ENCODE assay signal across 8 cellular contexts in genomic region chr17:36544049-36544319, GRCh38. TPM values are rescaled to one million over a fixed set of nuclear protein-coding genes. Genes with fewer than 3 reads are reported as not detected.
DNase-seq lines count a peak whose midpoint lies in the region; ATAC-seq, FAIRE-seq and TF ChIP-seq lines count a peak whose summit lies in the region.

No MANE protein-coding gene starts in this region.

- TF ChIP-seq POLR2A in A549 (IDR thresholded peaks at IDR 0.05; ENCODE audit: low read length) = no peak
- no peak for TF ChIP-seq POLR2A in endothelial cell of umbilical vein (IDR thresholded peaks at IDR 0.05; ENCODE audit: low read depth, low read length)

- no peak for TF ChIP-seq RAD21 in A549 (conservative IDR thresholded peaks at IDR 0.05 in 1 of 2, IDR thresholded peaks at IDR 0.05 in 1 of 2)

- peak overlapping the region; percentile 96 to 97 for H3K27ac ChIP-seq in A549
- peak overlapping the region; percentile 86 for H3K27ac ChIP-seq in endothelial cell of umbilical vein (ENCODE audit: insufficient read depth, low read depth, low read length)
- H3K27ac ChIP-seq in mucosa of rectum (ENCODE audit: low read depth in 2 of 2, low read length in 2 of 2) = peak overlapping the region; percentile 100

- ATAC-seq in A549 = peak; percentile 32 to 40
- ATAC-seq in HG02840 (IDR thresholded peaks at IDR 0.05; ENCODE audit: low FRiP score, unreplicated experiment) = no peak

- H3K4me3 ChIP-seq in A549 = peak overlapping the region; percentile 81
- peak overlapping the region; percentile 17 to 99 (median 71) for H3K4me3 ChIP-seq in endothelial cell of umbilical vein (replicated peaks in 1 of 3; ENCODE audit: insufficient read depth in 1 of 3, low read depth in 1 of 3, low read length in 3 of 3)
- H3K4me3 ChIP-seq in mucosa of rectum (ENCODE audit: low read length in 2 of 2) = peak overlapping the region; percentile 90 to 94

- H3K27me3 ChIP-seq in endothelial cell of umbilical vein (ENCODE audit: control insufficient read depth in 2 of 2, insufficient read depth in 2 of 2, low read length in 2 of 2) = no peaks in the 10 kb centered on the region
- H3K27me3 ChIP-seq in mucosa of rectum (ENCODE audit: control insufficient read depth in 2 of 2, insufficient read depth in 2 of 2, low read length in 2 of 2) = no peaks in the 10 kb centered on the region

- H4K20me1 ChIP-seq in endothelial cell of umbilical vein (replicated peaks; ENCODE audit: control insufficient read depth, extremely low read depth, insufficient read depth, low read length) = peaks cover 4% of the 10 kb centered on the region

- dilution Hi-C loops in endothelial cell of umbilical vein (cut with MboI; ENCODE audit: extremely low pct_ligation_motif_present, low sequenced_read_pairs) = no loop called here

- intact Hi-C loops in endothelial cell of umbilical vein (cut with micrococcal nuclease) = loop anchor here (1.0 kb wide), 1 partner anchor 9 kb away; no protein-coding TSS in a partner anchor

- H3K9me3 ChIP-seq in A549 (no peaks in the 10 kb centered on the region), endothelial cell of umbilical vein (replicated peaks; ENCODE audit: control insufficient read depth, insufficient read depth, low read length) (no peaks in the 10 kb centered on the region), mucosa of rectum (ENCODE audit: control insufficient read depth in 2 of 2, low read length in 2 of 2) (no peaks in the 10 kb centered on the region)

- 6% methylated on average over 10 of the region's 11 CpGs for WGBS in A549 (ENCODE audit: missing lambda C conversion rate)

- peak; percentile 46 to 72 for DNase-seq in A549 (ENCODE audit: low read depth in 1 of 2, low spot score in 1 of 2)
- peak; percentile 42 for DNase-seq in GM10248 (ENCODE audit: extremely low spot score)
- peak; percentile 19 for DNase-seq in HPDE6-E6E7 (ENCODE audit: extremely low spot score)
- peak; percentile 3 for DNase-seq in T follicular helper cell (ENCODE audit: low read depth)
- peak; percentile 67 for DNase-seq in endothelial cell of umbilical vein (ENCODE audit: low read depth, low spot score)
- peak; percentile 52 for DNase-seq in urothelium cell line (ENCODE audit: low spot score)

- no peaks in the 10 kb centered on the region for H3K9me1 ChIP-seq in endothelial cell of umbilical vein (replicated peaks; ENCODE audit: control insufficient read depth, extremely low read depth, insufficient read depth, low read length)

- peaks cover 39% of the 10 kb centered on the region for H3K79me2 ChIP-seq in endothelial cell of umbilical vein (ENCODE audit: control insufficient read depth, insufficient read depth, low read length)

- no TSS peak for BruUV-seq in endothelial cell of umbilical vein (replicated peaks; lab: Mats Ljungman, UMichigan)

- H3K9ac ChIP-seq in endothelial cell of umbilical vein (replicated peaks; ENCODE audit: extremely low read depth, insufficient read depth, low read length) (peak overlapping the region; percentile 93), mucosa of rectum (ENCODE audit: low read depth in 1 of 2, low read length in 2 of 2) (peak overlapping the region; percentile 99)

- POLR2A ChIA-PET in A549 (lab: Yijun Ruan, JAX) (interaction anchor here (1.9 to 4.0 kb wide), 3 partner anchors 9 to 58 kb away, joined by 5 to 81 read pairs (median 35); partner anchors contain the start of genes MRM1, MYO19 and PIGW), GM10248 (lab: Yijun Ruan, JAX) (no interaction called here), endothelial cell of umbilical vein (lab: Charles Lee) (no interaction called here)

- TF ChIP-seq CTCF in A549 (IDR thresholded peaks at IDR 0.05) = 0 out of 3 replicates have a peak, but pooled peaks have one; percentile 10
- peak; percentile 31 for TF ChIP-seq CTCF in GM10248 (IDR thresholded peaks at IDR 0.05; ENCODE audit: control extremely low read depth, extremely low read depth, low read depth, missing control alignments)
- peak in 1 of 2 donors; percentile 7 for TF ChIP-seq CTCF in endothelial cell of umbilical vein (IDR thresholded peaks at IDR 0.05; ENCODE audit: extremely low read depth in 1 of 2, insufficient read depth in 1 of 2, low read depth in 1 of 2, low read length in 2 of 2)

- H3K4me1 ChIP-seq in A549 (peaks cover 28% of the 10 kb centered on the region), endothelial cell of umbilical vein (ENCODE audit: control insufficient read depth, extremely low read depth, insufficient read depth, low read length) (peaks cover 20% of the 10 kb centered on the region), mucosa of rectum (ENCODE audit: control insufficient read depth in 2 of 2, insufficient read depth in 2 of 2, low read length in 2 of 2) (peaks cover 25 to 29% of the 10 kb centered on the region in 2 donors)

- peak overlapping the region; percentile 85 for H3K4me2 ChIP-seq in A549
- H3K4me2 ChIP-seq in endothelial cell of umbilical vein (ENCODE audit: insufficient read depth, low read length) = peak overlapping the region; percentile 77

- CTCF ChIA-PET in A549 (lab: Yijun Ruan, JAX) (interaction anchor here (0.8 to 4.0 kb wide), 8 partner anchors 9 to 61 kb away, joined by 3 to 19 read pairs (median 3); partner anchors contain the start of genes DHRS11, MRM1, MYO19 and PIGW), GM10248 (lab: Yijun Ruan, JAX) (interaction anchor here (1.3 to 1.8 kb wide), 4 partner anchors 8 to 61 kb away, joined by 3 to 6 read pairs (median 4); no protein-coding TSS in a partner anchor), endothelial cell of umbilical vein (lab: Charles Lee) (interaction anchor here (0.6 to 4.2 kb wide), 2 partner anchors 9 to 56 kb away, joined by 3 to 31 read pairs; partner anchors contain the start of genes MYO19 and PIGW)

- H2AFZ ChIP-seq in endothelial cell of umbilical vein (ENCODE audit: low read depth, low read length) = peak overlapping the region; percentile 63

- FAIRE-seq in A549 (lab: Jason Lieb, UNC) (no peak), endothelial cell of umbilical vein (lab: Jason Lieb, UNC) (no peak), urothelium cell line (lab: Jason Lieb, UNC) (no peak)

- TF ChIP-seq EP300 in A549 (IDR thresholded peaks at IDR 0.05) = no peak

- no peaks in the 10 kb centered on the region for H3K36me3 ChIP-seq in endothelial cell of umbilical vein (ENCODE audit: control insufficient read depth in 2 of 2, extremely low read depth in 1 of 2, insufficient read depth in 2 of 2, low read length in 2 of 2)
- peaks cover 0 to 3% of the 10 kb centered on the region in 2 donors for H3K36me3 ChIP-seq in mucosa of rectum (ENCODE audit: control insufficient read depth in 2 of 2, insufficient read depth in 2 of 2, low read length in 2 of 2)

RNA-seq across cellular contexts. Expression of gene GGNBP2, which starts 0.7 kb away (rescaled TPM):
- 144 and 163 TPM in 2 replicates for polyA plus RNA-seq in A549 (2011; rRNA removed)
- 79.3 and 90.6 TPM in 2 replicates for polyA plus RNA-seq in A549 (2012; cell fraction: cytosol; rRNA removed)
- polyA plus RNA-seq in A549 (2012; cell fraction: nucleus; rRNA removed) = 97.0 and 107 TPM in 2 replicates
- 79.9 to 91.9 TPM (median 83.7 TPM) in 3 replicates for polyA plus RNA-seq in A549 (2017; fragmentation: RNase III; extraction: RNeasy Plus Mini Kit Qiagen cat#74134 plus additional on column Dnase treatment)
- 116 and 122 TPM in 2 replicates for polyA minus RNA-seq in A549 (2011; rRNA and poly(A)+ RNA removed)
- total RNA-seq in endothelial cell of umbilical vein = 71.2 and 77.6 TPM in 2 replicates
- polyA plus RNA-seq in endothelial cell of umbilical vein = 47.8 and 52.6 TPM in 2 replicates
- 55.8 and 61.1 TPM in 2 replicates for polyA plus RNA-seq in endothelial cell of umbilical vein (2011; cell fraction: cytosol; rRNA removed)
- 138 and 160 TPM in 2 replicates for polyA plus RNA-seq in endothelial cell of umbilical vein (2011; cell fraction: nucleus; rRNA removed)
- polyA plus RNA-seq in endothelial cell of umbilical vein (2012) = 43.7 and 52.6 TPM in 2 replicates
- polyA minus RNA-seq in endothelial cell of umbilical vein = 122 and 154 TPM in 2 replicates
- polyA minus RNA-seq in endothelial cell of umbilical vein (2011; cell fraction: cytosol; rRNA and poly(A)+ RNA removed) = 22.6 TPM
- 78.5 and 108 TPM in 2 replicates for polyA minus RNA-seq in endothelial cell of umbilical vein (2011; cell fraction: nucleus; rRNA and poly(A)+ RNA removed)

RNA-seq across cellular contexts. Expression of gene PIGW, which starts 9.2 kb away (rescaled TPM):
- polyA plus RNA-seq in A549 (2011; rRNA removed) = 26.1 and 30.0 TPM in 2 replicates
- polyA plus RNA-seq in A549 (2012; cell fraction: cytosol; rRNA removed) = 14.1 and 18.5 TPM in 2 replicates
- polyA plus RNA-seq in A549 (2012; cell fraction: nucleus; rRNA removed) = 5.0 and 8.7 TPM in 2 replicates
- polyA plus RNA-seq in A549 (2017; fragmentation: RNase III; extraction: RNeasy Plus Mini Kit Qiagen cat#74134 plus additional on column Dnase treatment) = 30.8 to 32.3 TPM (median 32.1 TPM) in 3 replicates
- polyA minus RNA-seq in A549 (2011; rRNA and poly(A)+ RNA removed) = 6.1 and 6.8 TPM in 2 replicates
- 13.1 and 16.3 TPM in 2 replicates for total RNA-seq in endothelial cell of umbilical vein
- polyA plus RNA-seq in endothelial cell of umbilical vein = 5.1 and 5.9 TPM in 2 replicates
- polyA plus RNA-seq in endothelial cell of umbilical vein (2011; cell fraction: cytosol; rRNA removed) = 6.8 and 7.0 TPM in 2 replicates
- 3.1 and 5.1 TPM in 2 replicates for polyA plus RNA-seq in endothelial cell of umbilical vein (2011; cell fraction: nucleus; rRNA removed)
- polyA plus RNA-seq in endothelial cell of umbilical vein (2012) = 9.6 and 18.9 TPM in 2 replicates
- polyA minus RNA-seq in endothelial cell of umbilical vein = 5.0 and 5.5 TPM in 2 replicates
- polyA minus RNA-seq in endothelial cell of umbilical vein (2011; cell fraction: cytosol; rRNA and poly(A)+ RNA removed) = 5.9 TPM
- 2.3 and 4.4 TPM in 2 replicates for polyA minus RNA-seq in endothelial cell of umbilical vein (2011; cell fraction: nucleus; rRNA and poly(A)+ RNA removed)

RNA-seq across cellular contexts. Expression of gene MYO19, which starts 9.3 kb away (rescaled TPM):
- 99.0 and 124 TPM in 2 replicates for polyA plus RNA-seq in A549 (2011; rRNA removed)
- 173 and 188 TPM in 2 replicates for polyA plus RNA-seq in A549 (2012; cell fraction: cytosol; rRNA removed)
- polyA plus RNA-seq in A549 (2012; cell fraction: nucleus; rRNA removed) = 710 and 720 TPM in 2 replicates
- 91.7 to 103 TPM (median 94.4 TPM) in 3 replicates for polyA plus RNA-seq in A549 (2017; fragmentation: RNase III; extraction: RNeasy Plus Mini Kit Qiagen cat#74134 plus additional on column Dnase treatment)
- polyA minus RNA-seq in A549 (2011; rRNA and poly(A)+ RNA removed) = 187 and 212 TPM in 2 replicates
- total RNA-seq in endothelial cell of umbilical vein = 90.3 and 95.7 TPM in 2 replicates
- polyA plus RNA-seq in endothelial cell of umbilical vein = 75.4 and 92.8 TPM in 2 replicates
- 50.6 and 56.9 TPM in 2 replicates for polyA plus RNA-seq in endothelial cell of umbilical vein (2011; cell fraction: cytosol; rRNA removed)
- polyA plus RNA-seq in endothelial cell of umbilical vein (2011; cell fraction: nucleus; rRNA removed) = 379 and 412 TPM in 2 replicates
- polyA plus RNA-seq in endothelial cell of umbilical vein (2012) = 39.1 and 49.6 TPM in 2 replicates
- 122 and 134 TPM in 2 replicates for polyA minus RNA-seq in endothelial cell of umbilical vein
- 92.0 TPM for polyA minus RNA-seq in endothelial cell of umbilical vein (2011; cell fraction: cytosol; rRNA and poly(A)+ RNA removed)
- 159 and 182 TPM in 2 replicates for polyA minus RNA-seq in endothelial cell of umbilical vein (2011; cell fraction: nucleus; rRNA and poly(A)+ RNA removed)

RNA-seq across cellular contexts. Expression of gene DHRS11, which starts 47.7 kb away (rescaled TPM):
- polyA plus RNA-seq in A549 (2011; rRNA removed) = 7.4 and 9.5 TPM in 2 replicates
- polyA plus RNA-seq in A549 (2012; cell fraction: cytosol; rRNA removed) = 23.7 and 26.1 TPM in 2 replicates
- polyA plus RNA-seq in A549 (2012; cell fraction: nucleus; rRNA removed) = 29.0 and 32.4 TPM in 2 replicates
- polyA plus RNA-seq in A549 (2017; fragmentation: RNase III; extraction: RNeasy Plus Mini Kit Qiagen cat#74134 plus additional on column Dnase treatment) = 9.6 to 11.2 TPM (median 11.1 TPM) in 3 replicates
- 11.7 and 20.5 TPM in 2 replicates for polyA minus RNA-seq in A549 (2011; rRNA and poly(A)+ RNA removed)
- 9.8 and 11.3 TPM in 2 replicates for total RNA-seq in endothelial cell of umbilical vein
- polyA plus RNA-seq in endothelial cell of umbilical vein = 15.7 and 16.2 TPM in 2 replicates
- polyA plus RNA-seq in endothelial cell of umbilical vein (2011; cell fraction: cytosol; rRNA removed) = 12.8 and 13.7 TPM in 2 replicates
- 24.3 and 25.4 TPM in 2 replicates for polyA plus RNA-seq in endothelial cell of umbilical vein (2011; cell fraction: nucleus; rRNA removed)
- polyA plus RNA-seq in endothelial cell of umbilical vein (2012) = 9.2 and 12.6 TPM in 2 replicates
- 13.1 and 16.5 TPM in 2 replicates for polyA minus RNA-seq in endothelial cell of umbilical vein
- 21.6 TPM for polyA minus RNA-seq in endothelial cell of umbilical vein (2011; cell fraction: cytosol; rRNA and poly(A)+ RNA removed)
- polyA minus RNA-seq in endothelial cell of umbilical vein (2011; cell fraction: nucleus; rRNA and poly(A)+ RNA removed) = 4.8 and 6.3 TPM in 2 replicates

RNA-seq across cellular contexts. Expression of gene MRM1, which starts 57.4 kb away (rescaled TPM):
- polyA plus RNA-seq in A549 (2011; rRNA removed) (11.1 and 12.7 TPM in 2 replicates), A549 (2017; fragmentation: RNase III; extraction: RNeasy Plus Mini Kit Qiagen cat#74134 plus additional on column Dnase treatment) (21.7 to 22.1 TPM (median 21.9 TPM) in 3 replicates), endothelial cell of umbilical vein (3.4 and 3.7 TPM in 2 replicates)
- 22.5 and 27.6 TPM in 2 replicates for polyA plus RNA-seq in A549 (2012; cell fraction: cytosol; rRNA removed)
- polyA plus RNA-seq in A549 (2012; cell fraction: nucleus; rRNA removed) = 34.9 and 38.8 TPM in 2 replicates
- polyA minus RNA-seq in A549 (2011; rRNA and poly(A)+ RNA removed) = 4.3 and 6.7 TPM in 2 replicates
- total RNA-seq in endothelial cell of umbilical vein = 5.2 and 5.9 TPM in 2 replicates
- 2.0 and 2.8 TPM in 2 replicates for polyA plus RNA-seq in endothelial cell of umbilical vein (2011; cell fraction: cytosol; rRNA removed)
- 2.1 and 2.6 TPM in 2 replicates for polyA plus RNA-seq in endothelial cell of umbilical vein (2011; cell fraction: nucleus; rRNA removed)
- polyA plus RNA-seq in endothelial cell of umbilical vein (2012) = 2.5 and 3.6 TPM in 2 replicates
- 1.1 and 1.6 TPM in 2 replicates for polyA minus RNA-seq in endothelial cell of umbilical vein
- polyA minus RNA-seq in endothelial cell of umbilical vein (2011; cell fraction: cytosol; rRNA and poly(A)+ RNA removed) = 6.6 TPM
- 1.8 and 1.9 TPM in 2 replicates for polyA minus RNA-seq in endothelial cell of umbilical vein (2011; cell fraction: nucleus; rRNA and poly(A)+ RNA removed)

Comparison
In these comparisons a context has a peak if more than half of its experiments do, and no peak if none do; other contexts are left out.
1. DNase-seq: peak in every context shown above with its lines; median percentile 67 in endothelial cell of umbilical vein; 59 in A549; 52 in urothelium cell line; 42 in GM10248; 19 in HPDE6-E6E7; 3 in T follicular helper cell.